ENCODE assay signal across 1 cellular context in genomic region chr3:44649709-44650108, GRCh38.
TF ChIP-seq lines count a peak whose summit lies in the region.

No MANE protein-coding gene starts in this region.

TF ChIP-seq in IMR-90, 13 proteins besides CTCF, POLR2A, EP300 and RAD21:
- TF ChIP-seq, protein P1, sequence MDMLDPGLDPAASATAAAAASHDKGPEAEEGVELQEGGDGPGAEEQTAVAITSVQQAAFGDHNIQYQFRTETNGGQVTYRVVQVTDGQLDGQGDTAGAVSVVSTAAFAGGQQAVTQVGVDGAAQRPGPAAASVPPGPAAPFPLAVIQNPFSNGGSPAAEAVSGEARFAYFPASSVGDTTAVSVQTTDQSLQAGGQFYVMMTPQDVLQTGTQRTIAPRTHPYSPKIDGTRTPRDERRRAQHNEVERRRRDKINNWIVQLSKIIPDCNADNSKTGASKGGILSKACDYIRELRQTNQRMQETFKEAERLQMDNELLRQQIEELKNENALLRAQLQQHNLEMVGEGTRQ (IDR thresholded peaks at IDR 0.05; ENCODE audit: low read depth, low read length) = no peak
- TF ChIP-seq MXI1 (IDR thresholded peaks at IDR 0.05; ENCODE audit: borderline replicate concordance, low read depth, low read length) (no peak), CEBPB (IDR thresholded peaks at IDR 0.05; ENCODE audit: low read depth, low read length) (peak; percentile 60; the same call in 1 of the 2 replicates), SMC3 (IDR thresholded peaks at IDR 0.05; ENCODE audit: low read depth, low read length) (no peak)
TF ChIP-seq in IMR-90: peak in this region for 1.
